ENCODE assay signal across 15 cellular contexts in the genomic region with DNA sequence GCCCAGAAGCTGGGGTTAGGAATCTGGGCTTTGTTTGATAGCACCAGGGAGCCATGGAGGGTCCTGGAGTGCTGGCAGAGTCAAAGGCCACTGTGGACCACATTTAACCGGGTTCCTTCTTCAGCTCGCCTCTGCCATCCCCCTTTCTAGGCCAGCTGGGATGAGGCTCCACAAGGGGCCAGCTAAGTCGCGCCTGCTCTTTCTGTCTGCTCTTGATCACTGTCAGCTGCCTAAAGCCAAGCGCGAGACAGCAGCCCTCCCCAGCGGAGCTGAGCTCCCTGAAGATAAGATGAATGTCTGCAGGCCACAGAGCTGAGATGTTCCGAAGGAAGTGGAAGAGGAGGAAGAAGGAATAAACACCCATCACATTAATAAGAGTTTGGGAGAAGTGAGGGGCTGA.
A peak's percentile ranks its signal among the peaks of the same experiment; 100 is the strongest.
DNase-seq lines count a peak whose midpoint lies in the region; ATAC-seq and TF ChIP-seq lines count a peak whose summit lies in the region.
"Had no signal": no experiment of that assay in that cellular context is flagged by ENCODE, and none has a peak within 500 bp of the region (broad histone marks: within the 10 kb centered on the region; RNA-seq: fewer than 3 reads in every experiment).

No MANE protein-coding gene starts in this region.

- H3K9ac ChIP-seq in mesenchymal stem cell (ENCODE audit: low read length): no peak overlapping the region

- intact Hi-C loops in testis (cut with DNase I; ENCODE audit: low total_unique reads): no loop called here

- H2AFZ ChIP-seq in mesenchymal stem cell (ENCODE audit: low read depth, low read length): no peak overlapping the region

- H3K4me1 Mint-ChIP-seq in brain (peaks cover 66% of the 10 kb centered on the region), progenitor cell of endocrine pancreas (ENCODE audit: low read depth) (no peaks in the 10 kb centered on the region)

- H3K4me1 ChIP-seq in mesenchymal stem cell (ENCODE audit: control insufficient read depth, insufficient read depth, low read depth, low read length): peaks cover 2% of the 10 kb centered on the region
- H3K4me1 ChIP-seq in testis: no peaks in the 10 kb centered on the region
- H3K4me1 ChIP-seq: HAP-1 had no signal

- H2BK12ac ChIP-seq in mesenchymal stem cell (ENCODE audit: low read length in 2 of 2): no peak overlapping the region

- H3K4me3 ChIP-seq in mesenchymal stem cell (ENCODE audit: insufficient read depth in 1 of 2, low read depth in 1 of 2, low read length in 2 of 2): no peak overlapping the region
- no peak overlapping the region for H3K4me3 ChIP-seq in testis
- H3K4me3 ChIP-seq: GM12878, HAP-1, MG63 had no signal

- no peak for ATAC-seq in HG03354 (IDR thresholded peaks at IDR 0.05; ENCODE audit: poor library complexity, severe bottlenecking, unreplicated experiment)
- ATAC-seq: GM12878 had no signal

- peaks cover 4% of the 10 kb centered on the region for H3K36me3 Mint-ChIP-seq in brain
- H3K36me3 Mint-ChIP-seq in progenitor cell of endocrine pancreas (ENCODE audit: insufficient read depth): no peaks in the 10 kb centered on the region

- no peak overlapping the region for H3K14ac ChIP-seq in mesenchymal stem cell (ENCODE audit: low read length in 2 of 2)

- H3K27me3 Mint-ChIP-seq in brain (peaks cover 13% of the 10 kb centered on the region), progenitor cell of endocrine pancreas (peaks cover 47% of the 10 kb centered on the region)

- DNase-seq in NCI-H2171 treated with DMSO at 0.1 percent for 48 hours (lab: John Stamatoyannopoulos, UW) (peak; percentile 8), NCI-H2171 (lab: John Stamatoyannopoulos, UW) (no peak), mesenchymal stem cell (peak; percentile 27), testis (peak; percentile 19), progenitor cell of endocrine pancreas (ENCODE audit: low spot score, unreplicated experiment) (no peak)
- DNase-seq in stimulated activated CD4-positive, alpha-beta T cell treated with anti-CD3 and anti-CD28 coated beads, Interleukin-15, amount 100 ng/mL, for 24 hours: no peak
- DNase-seq: DMS153, MG63, NCI-H2029, NCI-H345, NCI-H526 treated with DMSO at 0.1 percent for 48 hours had no signal

- H2AK5ac ChIP-seq in mesenchymal stem cell (ENCODE audit: low read length, severe bottlenecking): no peak overlapping the region

- no peaks in the 10 kb centered on the region for H3K36me3 ChIP-seq in mesenchymal stem cell (ENCODE audit: control insufficient read depth in 1 of 2, insufficient read depth in 2 of 2, low read depth in 1 of 2, low read length in 2 of 2)
- H3K36me3 ChIP-seq in testis (ENCODE audit: low read depth, missing control alignments): no peaks in the 10 kb centered on the region
- H3K36me3 ChIP-seq: HAP-1, MG63 had no signal

- H3K9me3 ChIP-seq in mesenchymal stem cell (ENCODE audit: control insufficient read depth, low read length): no peaks in the 10 kb centered on the region
- H3K9me3 ChIP-seq in testis: no peaks in the 10 kb centered on the region
- H3K9me3 ChIP-seq: HAP-1, MG63 had no signal

- no peak overlapping the region for H2BK15ac ChIP-seq in mesenchymal stem cell (ENCODE audit: low read depth, poor library complexity, severe bottlenecking)

- no peak overlapping the region for H3K4me2 ChIP-seq in mesenchymal stem cell (ENCODE audit: low read length, poor library complexity, severe bottlenecking)

- H2BK120ac ChIP-seq in mesenchymal stem cell (ENCODE audit: low read depth, low read length): no peak overlapping the region

- TF ChIP-seq POLR2A in testis (IDR thresholded peaks at IDR 0.05): no peak

- no peak for TF ChIP-seq CTCF in brain (conservative IDR thresholded peaks at IDR 0.05)
- no peak for TF ChIP-seq CTCF in testis (IDR thresholded peaks at IDR 0.05)
- TF ChIP-seq CTCF in progenitor cell of endocrine pancreas (IDR thresholded peaks at IDR 0.05; ENCODE audit: unreplicated experiment): no peak

- H2BK5ac ChIP-seq in mesenchymal stem cell (ENCODE audit: low read depth, low read length, poor library complexity, severe bottlenecking): no peak overlapping the region

- WGBS in mesenchymal stem cell: 0% methylated on average over 7 of the region's 8 CpGs
- WGBS in testis, 2 donors: 30 to 56% methylated on average over 7 to 8 of the region's 8 CpGs

- H3K79me1 ChIP-seq in mesenchymal stem cell (replicated peaks; ENCODE audit: low read length, poor library complexity, severe bottlenecking): no peaks in the 10 kb centered on the region

- H3K27ac Mint-ChIP-seq in brain (peak overlapping the region in 4 of 5 experiments; percentile 58 to 86 (median 74)), progenitor cell of endocrine pancreas (no peak overlapping the region)

- H3K23ac ChIP-seq in mesenchymal stem cell (ENCODE audit: low read length in 2 of 2): no peak overlapping the region

- H3K27ac ChIP-seq in mesenchymal stem cell (ENCODE audit: low read length, poor library complexity, severe bottlenecking): no peak overlapping the region
- no peak overlapping the region for H3K27ac ChIP-seq in testis

- peaks cover 0 to 5% (median 0%) of the 10 kb centered on the region in 5 experiments for H3K9me3 Mint-ChIP-seq in brain
- H3K9me3 Mint-ChIP-seq in progenitor cell of endocrine pancreas (ENCODE audit: low read depth): no peaks in the 10 kb centered on the region

- H3K4me3 Mint-ChIP-seq in brain: peak overlapping the region in 1 of 5 experiments; percentile 45
- no peak overlapping the region for H3K4me3 Mint-ChIP-seq in progenitor cell of endocrine pancreas (ENCODE audit: low read depth)

- H4K8ac ChIP-seq in mesenchymal stem cell (ENCODE audit: low read length): no peak overlapping the region

- H3K27me3 ChIP-seq in mesenchymal stem cell (ENCODE audit: control insufficient read depth in 1 of 2, insufficient read depth in 1 of 2, low read length in 2 of 2) (peaks cover 32 to 69% of the 10 kb centered on the region in 2 experiments), testis (no peaks in the 10 kb centered on the region)
- H3K27me3 ChIP-seq: MG63 had no signal

- H3K4ac ChIP-seq in mesenchymal stem cell (ENCODE audit: low read depth in 1 of 2, low read length in 2 of 2): peak overlapping the region in 1 of 2 experiments; percentile 48

- H4K91ac ChIP-seq in mesenchymal stem cell (ENCODE audit: low read length): no peak overlapping the region

- no peak overlapping the region for H3K18ac ChIP-seq in mesenchymal stem cell (ENCODE audit: low read depth in 1 of 2, low read length in 2 of 2)

Comparison
In these comparisons a context has a peak if more than half of its experiments do, and no peak if none do; other contexts are left out.
1. DNase-seq: peak in NCI-H2171 treated with DMSO at 0.1 percent for 48 hours (single experiment), mesenchymal stem cell (single experiment) and testis (single experiment); none in NCI-H2171 (single experiment), progenitor cell of endocrine pancreas (single experiment) and stimulated activated CD4-positive, alpha-beta T cell treated with anti-CD3 and anti-CD28 coated beads, Interleukin-15, amount 100 ng/mL, for 24 hours (single experiment).